17 cellular contexts compared by ENCODE assay signal in the genomic region with DNA sequence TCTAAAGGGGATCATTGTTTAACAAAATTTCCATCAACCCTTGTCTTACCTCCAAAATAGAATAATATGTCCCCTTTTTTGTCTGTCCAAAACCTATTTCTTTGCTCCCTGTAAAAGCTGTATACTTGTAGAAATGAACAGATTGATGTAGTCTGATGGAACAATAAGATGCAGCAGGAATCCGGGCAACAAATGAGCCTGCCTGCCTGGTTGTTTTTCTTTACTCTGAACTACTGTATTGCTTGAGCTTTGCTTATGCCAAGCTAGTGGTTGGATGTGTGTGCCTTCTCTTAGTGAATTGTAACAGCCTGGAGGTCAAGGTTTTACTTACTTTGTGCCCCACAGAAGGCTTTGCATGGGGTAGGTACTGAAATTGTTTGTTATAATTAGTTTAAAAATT.
DNase-seq lines count a peak whose midpoint lies in the region; ATAC-seq and TF ChIP-seq lines count a peak whose summit lies in the region.
"Had no signal": no experiment of that assay in that cellular context is flagged by ENCODE, and none has a peak within 500 bp of the region (broad histone marks: within the 10 kb centered on the region; RNA-seq: fewer than 3 reads in every experiment).

No MANE protein-coding gene starts in this region.

- H3K36me3 ChIP-seq in HUES48 (ENCODE audit: control insufficient read depth, insufficient read depth, low read length), result no peaks in the 10 kb centered on the region
- H3K36me3 ChIP-seq: BE2C, HAP-1 had no signal

- intact Hi-C loops in head of caudate nucleus (cut with DNase I), result no loop called here

- no peaks in the 10 kb centered on the region for H3K27me3 Mint-ChIP-seq in neural crest cell (ENCODE audit: low read depth)
- H3K27me3 Mint-ChIP-seq: CD4-positive, CD25-positive, alpha-beta regulatory T cell; CD8-positive, alpha-beta memory T cell had no signal

- peaks cover 2% of the 10 kb centered on the region for H3K9me3 Mint-ChIP-seq in neural crest cell

- H3K4me1 Mint-ChIP-seq in neural crest cell, result peaks cover 11% of the 10 kb centered on the region
- H3K4me1 Mint-ChIP-seq: CD4-positive, CD25-positive, alpha-beta regulatory T cell; CD8-positive, alpha-beta memory T cell had no signal

- H3K9ac ChIP-seq in HUES48 (ENCODE audit: low read depth, low read length), result no peak overlapping the region

- H3K9me3 ChIP-seq in HUES48 (ENCODE audit: control insufficient read depth, insufficient read depth, low read length), result no peaks in the 10 kb centered on the region
- H3K9me3 ChIP-seq: BE2C, HAP-1 had no signal

- H3K4me3 ChIP-seq in HUES48 (ENCODE audit: low read depth, low read length), result peak overlapping the region; percentile 6; the same call in 1 of the 2 replicates
- H3K4me3 ChIP-seq: HAP-1 had no signal

- ATAC-seq in GM19463 (IDR thresholded peaks at IDR 0.05; ENCODE audit: unreplicated experiment), result no peak

- DNase-seq in cerebellum (ENCODE audit: low spot score) (peak; percentile 54), neural crest cell (ENCODE audit: low read depth, low spot score) (no peak), nucleus accumbens (lab: John Stamatoyannopoulos, UW) (no peak), head of caudate nucleus (no peak)
- no peak for DNase-seq in activated CD4-positive, alpha-beta T cell treated with anti-CD3 and anti-CD28 coated beads, Interleukin-2, amount 50 U/mL, for 1 hour
- DNase-seq: ACHN; BE2C; CD4-positive, CD25-positive, alpha-beta regulatory T cell; CD8-positive, alpha-beta memory T cell; COR-L47; DMS 273 treated with DMSO at 0.1 percent for 48 hours; DMS53; DND-41; EL had no signal

- H3K36me3 Mint-ChIP-seq in neural crest cell (ENCODE audit: low read depth), result no peaks in the 10 kb centered on the region
- H3K36me3 Mint-ChIP-seq: CD4-positive, CD25-positive, alpha-beta regulatory T cell; CD8-positive, alpha-beta memory T cell had no signal

- no peaks in the 10 kb centered on the region for H3K27me3 ChIP-seq in HUES48 (ENCODE audit: control insufficient read depth, insufficient read depth, low read length)
- H3K27me3 ChIP-seq: BE2C had no signal

- H3K27ac ChIP-seq in HUES48 (ENCODE audit: low read depth, low read length), result peak overlapping the region; percentile 69

- H3K4me3 Mint-ChIP-seq in neural crest cell, result no peak overlapping the region
- H3K4me3 Mint-ChIP-seq: CD4-positive, CD25-positive, alpha-beta regulatory T cell; CD8-positive, alpha-beta memory T cell had no signal

- no peak for TF ChIP-seq CTCF in neural crest cell (conservative IDR thresholded peaks at IDR 0.05)

- H3K27ac Mint-ChIP-seq in neural crest cell (ENCODE audit: unreplicated experiment), result peak overlapping the region; percentile 63
- H3K27ac Mint-ChIP-seq: CD4-positive, CD25-positive, alpha-beta regulatory T cell; CD8-positive, alpha-beta memory T cell had no signal

- H3K4me1 ChIP-seq in HUES48 (ENCODE audit: control insufficient read depth, insufficient read depth, low read length), result peaks cover 45% of the 10 kb centered on the region
- H3K4me1 ChIP-seq: BE2C, HAP-1 had no signal
